ENCODE assay signal across 10 cellular contexts in the genomic region with DNA sequence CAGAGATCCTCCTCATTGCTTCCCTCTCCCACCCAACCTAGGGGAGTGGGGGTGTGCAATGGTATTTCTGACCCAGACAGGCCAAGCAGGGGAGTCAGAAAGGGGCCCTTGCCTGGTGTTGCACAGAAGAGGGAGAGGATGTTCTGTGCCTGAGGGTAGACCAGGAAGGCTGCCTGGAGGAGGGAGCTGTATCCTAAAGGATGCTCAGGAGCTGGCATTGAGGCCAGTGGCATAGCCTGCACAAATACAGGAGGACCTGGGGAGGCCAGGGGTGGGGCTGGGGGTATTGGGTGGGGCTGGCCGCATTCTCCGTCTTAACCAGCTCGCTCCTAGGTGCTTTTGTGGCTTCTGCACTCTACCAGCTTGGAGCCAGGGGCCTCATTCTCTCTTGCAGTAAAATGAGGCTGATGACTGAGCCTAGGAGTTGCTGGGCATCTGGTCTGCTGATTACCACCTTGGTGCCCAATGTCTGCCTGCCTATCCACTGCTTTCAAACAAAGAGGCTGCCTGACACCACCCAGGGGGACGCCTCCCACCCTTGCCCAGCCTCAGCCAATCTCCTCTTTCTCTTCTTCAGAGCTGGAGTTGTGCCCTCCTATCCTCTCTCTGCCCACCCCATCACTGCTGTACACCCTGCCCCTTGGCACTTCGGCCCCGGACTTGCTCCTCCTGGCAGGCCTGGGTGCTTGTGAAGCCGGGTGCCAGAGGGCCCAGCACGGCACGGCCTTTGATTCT. TPM values are rescaled to one million over a fixed set of nuclear protein-coding genes. Genes with fewer than 3 reads are reported as not detected.
DNase-seq lines count a peak whose midpoint lies in the region; ATAC-seq and TF ChIP-seq lines count a peak whose summit lies in the region.
"Had no signal": no experiment of that assay in that cellular context is flagged by ENCODE, and none has a peak within 500 bp of the region (broad histone marks: within the 10 kb centered on the region; RNA-seq: fewer than 3 reads in every experiment).

No MANE protein-coding gene starts in this region.

- H4K20me1 ChIP-seq in mammary epithelial cell (ENCODE audit: insufficient read depth, low read length) = no peaks in the 10 kb centered on the region

- no TSS peak for BruUV-seq in mammary epithelial cell (replicated peaks; lab: Mats Ljungman, UMichigan)

- peaks cover 8% of the 10 kb centered on the region for H3K36me3 Mint-ChIP-seq in nephron (ENCODE audit: low read depth)

- H3K9ac ChIP-seq in mammary epithelial cell (ENCODE audit: insufficient read depth, low read length) = no peak overlapping the region

- ATAC-seq in GM21360 (IDR thresholded peaks at IDR 0.05; ENCODE audit: unreplicated experiment) = no peak
- ATAC-seq in HG03565 (IDR thresholded peaks at IDR 0.05; ENCODE audit: unreplicated experiment) = no peak

- in situ Hi-C loops in mammary epithelial cell (cut with MboI; ENCODE audit: low sequenced_read_pairs in 2 of 2) = no loop called here

- H3K79me2 ChIP-seq in mammary epithelial cell (ENCODE audit: insufficient read depth, low read length) = peaks cover 11% of the 10 kb centered on the region

- H2AFZ ChIP-seq in mammary epithelial cell (ENCODE audit: low read depth, low read length) = peak overlapping the region; percentile 81

- H3K4me1 Mint-ChIP-seq in nephron = peaks cover 17% of the 10 kb centered on the region

- dilution Hi-C loops in mammary epithelial cell (cut with HindIII; ENCODE audit: low sequenced_read_pairs) = no loop called here

- intact Hi-C loops in mammary epithelial cell (cut with micrococcal nuclease) = no loop called here

- 26% methylated on average over 6 of the region's 9 CpGs for WGBS in mammary epithelial cell (ENCODE audit: low coverage, missing lambda C conversion rate)

- H3K27ac ChIP-seq in C4-2B = peak overlapping the region; percentile 76
- H3K27ac ChIP-seq in mammary epithelial cell (ENCODE audit: insufficient read depth, low read depth, low read length) = no peak overlapping the region

- CTCF ChIA-PET in mammary epithelial cell (lab: Charles Lee; ENCODE audit: low non-redundant PET) = no interaction called here

- peak overlapping the region; percentile 89 for H3K4me2 ChIP-seq in mammary epithelial cell (ENCODE audit: insufficient read depth, low read depth, low read length)

- no peaks in the 10 kb centered on the region for H3K36me3 ChIP-seq in mammary epithelial cell (ENCODE audit: insufficient read depth, low read length)

- TF ChIP-seq POLR2A in erythroblast (IDR thresholded peaks at IDR 0.05; ENCODE audit: low read length) = no peak

- peak overlapping the region in 2 of 3 experiments; percentile 6 to 46 for H3K4me3 ChIP-seq in mammary epithelial cell (replicated peaks in 1 of 3; ENCODE audit: insufficient read depth in 1 of 3, low read depth in 2 of 3, low read length in 3 of 3)

- TF ChIP-seq CTCF in C4-2B (conservative IDR thresholded peaks at IDR 0.05) (no peak), mammary epithelial cell (conservative IDR thresholded peaks at IDR 0.05 in 1 of 2, IDR thresholded peaks at IDR 0.05 in 1 of 2; ENCODE audit: extremely low read depth in 1 of 2, insufficient read depth in 1 of 2, low read depth in 1 of 2, low read length in 2 of 2) (no peak), nephron (IDR thresholded peaks at IDR 0.05; ENCODE audit: unreplicated experiment in 3 of 3) (no peak)

- no peaks in the 10 kb centered on the region for H3K9me3 ChIP-seq in mammary epithelial cell (replicated peaks; ENCODE audit: insufficient read depth, low read length)
- H3K9me3 ChIP-seq: neutrophil had no signal

- peak overlapping the region; percentile 90 to 93 (median 92) for H3K4me3 Mint-ChIP-seq in nephron

- H3K27me3 ChIP-seq in mammary epithelial cell (ENCODE audit: insufficient read depth, low read length) = no peaks in the 10 kb centered on the region

- H3K27me3 Mint-ChIP-seq in nephron (ENCODE audit: low read depth) = no peaks in the 10 kb centered on the region

- peak overlapping the region in 1 of 3 experiments; percentile 53 for H3K27ac Mint-ChIP-seq in nephron

- H3K9me3 Mint-ChIP-seq in nephron = no peaks in the 10 kb centered on the region

- peak; percentile 17 for DNase-seq in NCI-H1092 (lab: John Stamatoyannopoulos, UW)
- DNase-seq in mammary epithelial cell = no peak
- DNase-seq in erythroblast (lab: John Stamatoyannopoulos, UW) = no peak
- DNase-seq in activated CD8-positive, alpha-beta memory T cell treated with anti-CD3 and anti-CD28 coated beads, Interleukin-2, amount 50 U/mL, for 48 hours = no peak
- DNase-seq: activated CD4-positive, alpha-beta T cell treated with anti-CD3 and anti-CD28 coated beads for 1 hour had no signal

- peaks cover 20% of the 10 kb centered on the region for H3K4me1 ChIP-seq in mammary epithelial cell (ENCODE audit: insufficient read depth, low read length)

RNA-seq across cellular contexts. Expression of a gene that starts 4.6 kb away (rescaled TPM):
- total RNA-seq in mammary epithelial cell = under 1 TPM; 0.42 to 0.50 TPM
- not detected for polyA plus RNA-seq in mammary epithelial cell
- not detected for polyA minus RNA-seq in mammary epithelial cell

RNA-seq across cellular contexts. Expression of a gene that starts 8.4 kb away (rescaled TPM):
- 10 to 100 TPM; 16.9 to 22.8 TPM for total RNA-seq in mammary epithelial cell
- polyA plus RNA-seq in mammary epithelial cell = 15.4 TPM
- 21.3 TPM for polyA minus RNA-seq in mammary epithelial cell

RNA-seq across cellular contexts. Expression of a gene that starts 13.0 kb away (rescaled TPM):
- 1,000 to 10,000 TPM in 1 of 2 donors, 100 to 1,000 TPM in 1; 916 to 1,060 TPM for total RNA-seq in mammary epithelial cell
- 2,328 TPM for polyA plus RNA-seq in mammary epithelial cell
- polyA minus RNA-seq in mammary epithelial cell = 1,005 TPM

RNA-seq across cellular contexts. Expression of a gene that starts 19.2 kb away (rescaled TPM):
- total RNA-seq in mammary epithelial cell = 1 to 10 TPM; 2.6 to 4.2 TPM
- polyA plus RNA-seq in mammary epithelial cell = 0.66 TPM
- not detected for polyA minus RNA-seq in mammary epithelial cell

RNA-seq across cellular contexts. Expression of a gene that starts 37.5 kb away (rescaled TPM):
- 1 to 10 TPM in 1 of 2 donors, under 1 TPM in 1; 0.83 to 1.1 TPM for total RNA-seq in mammary epithelial cell
- polyA plus RNA-seq in mammary epithelial cell = 0.35 TPM
- not detected for polyA minus RNA-seq in mammary epithelial cell
